Comparison of ENCODE assay signal across 9 cellular contexts in the genomic region with DNA sequence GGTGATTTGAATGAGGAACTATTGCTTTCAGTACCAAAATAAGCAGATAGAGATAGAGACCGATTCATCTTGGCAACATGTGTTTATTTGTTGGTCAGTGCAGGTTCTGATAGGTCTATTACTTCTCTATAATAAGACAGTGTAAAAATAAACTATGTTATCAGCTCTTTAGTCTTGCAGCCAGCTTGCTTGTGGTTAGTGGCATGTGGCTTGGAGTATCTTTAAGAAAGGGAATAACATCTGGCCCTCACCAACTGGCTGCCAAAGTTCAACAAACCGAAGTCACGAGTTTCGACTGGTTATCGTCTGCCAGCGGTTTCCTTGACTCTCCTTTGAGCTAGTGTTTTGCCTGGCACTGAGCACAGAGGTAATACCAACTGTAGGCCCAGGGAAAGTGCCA.
A peak's percentile ranks its signal among the peaks of the same experiment; 100 is the strongest.
DNase-seq lines count a peak whose midpoint lies in the region; ATAC-seq and TF ChIP-seq lines count a peak whose summit lies in the region.
"Had no signal": no experiment of that assay in that cellular context is flagged by ENCODE, and none has a peak within 500 bp of the region (broad histone marks: within the 10 kb centered on the region; RNA-seq: fewer than 3 reads in every experiment).

No MANE protein-coding gene starts in this region.

- ATAC-seq in GM21529 (IDR thresholded peaks at IDR 0.05; ENCODE audit: unreplicated experiment) (peak; percentile 58), left colon (no peak)

- H4K20me1 ChIP-seq in BLaER1 treated with 17β-estradiol and CSF1 and Interleukin-3, amounts not matched to agents 10 nM and 100 nM = peaks cover 0 to 31% (median 6%) of the 10 kb centered on the region in 11 experiments; a peak in 11 of 22 replicates

- no peak for TF ChIP-seq CTCF in fibroblast of the aortic adventitia (IDR thresholded peaks at IDR 0.05; ENCODE audit: insufficient read depth, low read length)
- no peak for TF ChIP-seq CTCF in uterus (IDR thresholded peaks at IDR 0.05)

- peak overlapping the region in 9 of 11 experiments; percentile 44 to 71 (median 57); a peak in 18 of 22 replicates for H3K9ac ChIP-seq in BLaER1 treated with 17β-estradiol and CSF1 and Interleukin-3, amounts not matched to agents 10 nM and 100 nM

- DNase-seq in MG63 (peak; percentile 93), fibroblast of the aortic adventitia (ENCODE audit: low read depth) (peak; percentile 66), mesenteric fat pad (ENCODE audit: low spot score) (no peak), left colon (no peak), uterus (no peak), SKM-1 treated with dmso at 0.1 percent for 144 hours (lab: John Stamatoyannopoulos, UW; ENCODE audit: unreplicated experiment) (no peak)
- DNase-seq: islet precursor cell had no signal

- intact Hi-C loops in left colon (cut with DNase I, micrococcal nuclease) (no loop called here), uterus (cut with DNase I; ENCODE audit: low total_unique reads) (no loop called here)

- peaks cover 58 to 85% (median 70%) of the 10 kb centered on the region in 10 experiments for H3K4me1 ChIP-seq in BLaER1 treated with 17β-estradiol and CSF1 and Interleukin-3, amounts not matched to agents 10 nM and 100 nM
- H3K4me1 ChIP-seq in uterus = no peaks in the 10 kb centered on the region

- peak overlapping the region; percentile 44 to 81 (median 76); a peak in 20 of 22 replicates for H3K27ac ChIP-seq in BLaER1 treated with 17β-estradiol and CSF1 and Interleukin-3, amounts not matched to agents 10 nM and 100 nM
- H3K27ac ChIP-seq in uterus = no peak overlapping the region

- peak overlapping the region; percentile 73 to 96 (median 85) for H3K4me2 ChIP-seq in BLaER1 treated with 17β-estradiol and CSF1 and Interleukin-3, amounts not matched to agents 10 nM and 100 nM

- H3K9me3 ChIP-seq in BLaER1 treated with 17β-estradiol and CSF1 and Interleukin-3, amounts not matched to agents 10 nM and 100 nM (replicated peaks in 1 of 11) = no peaks in the 10 kb centered on the region
- no peaks in the 10 kb centered on the region for H3K9me3 ChIP-seq in MG63
- no peaks in the 10 kb centered on the region for H3K9me3 ChIP-seq in uterus

- peak overlapping the region in 1 of 10 experiments; percentile 23; a peak in 1 of 20 replicates for H3K4me3 ChIP-seq in BLaER1 treated with 17β-estradiol and CSF1 and Interleukin-3, amounts not matched to agents 10 nM and 100 nM
- H3K4me3 ChIP-seq in MG63 (no peak overlapping the region), fibroblast of the aortic adventitia (ENCODE audit: low read depth, low read length) (no peak overlapping the region), uterus (no peak overlapping the region)

- no peaks in the 10 kb centered on the region for H3K36me3 ChIP-seq in BLaER1 treated with 17β-estradiol and CSF1 and Interleukin-3, amounts not matched to agents 10 nM and 100 nM
- no peaks in the 10 kb centered on the region for H3K36me3 ChIP-seq in MG63
- no peaks in the 10 kb centered on the region for H3K36me3 ChIP-seq in uterus

- peaks cover 0 to 30% (median 0%) of the 10 kb centered on the region in 11 experiments; a peak in 8 of 22 replicates for H3K27me3 ChIP-seq in BLaER1 treated with 17β-estradiol and CSF1 and Interleukin-3, amounts not matched to agents 10 nM and 100 nM
- H3K27me3 ChIP-seq in MG63 = no peaks in the 10 kb centered on the region
- no peaks in the 10 kb centered on the region for H3K27me3 ChIP-seq in uterus

- TF ChIP-seq POLR2A in uterus (IDR thresholded peaks at IDR 0.05) = no peak

Comparison
In these comparisons a context has a peak if more than half of its experiments do, and no peak if none do; other contexts are left out.
1. H3K27ac ChIP-seq: peak in BLaER1 treated with 17β-estradiol and CSF1 and Interleukin-3, amounts not matched to agents 10 nM and 100 nM (11 of 11); none in uterus (0 of 2).
2. DNase-seq: peak in MG63 (single experiment) and fibroblast of the aortic adventitia (single experiment); none in mesenteric fat pad (single experiment), left colon (0 of 2), uterus (0 of 2) and SKM-1 treated with dmso at 0.1 percent for 144 hours (single experiment).